8 cellular contexts compared by ENCODE assay signal in genomic region chr11:116835791-116836647, GRCh38. TPM values are rescaled to one million over a fixed set of nuclear protein-coding genes. Genes with fewer than 3 reads are reported as not detected.
DNase-seq lines count a peak whose midpoint lies in the region; ATAC-seq and TF ChIP-seq lines count a peak whose summit lies in the region.

No MANE protein-coding gene starts in this region.

- no peaks in the 10 kb centered on the region for H3K9me3 ChIP-seq in mononuclear cell (ENCODE audit: low read depth, low read length)

- H3K4me3 ChIP-seq in epithelial cell of esophagus (ENCODE audit: low read length) (peak overlapping the region; percentile 24), mononuclear cell (ENCODE audit: low read length) (peak overlapping the region; percentile 23)

- ATAC-seq in GM19463 (IDR thresholded peaks at IDR 0.05; ENCODE audit: unreplicated experiment): peak; percentile 83

- peak; percentile 65 for TF ChIP-seq CTCF in epithelial cell of esophagus (IDR thresholded peaks at IDR 0.05; ENCODE audit: insufficient read depth, low read depth, low read length, missing control alignments)

- no peaks in the 10 kb centered on the region for H3K27me3 ChIP-seq in mononuclear cell (ENCODE audit: insufficient read depth, low read length)

- DNase-seq in CMK (ENCODE audit: low read depth) (peak; percentile 90), HS-5 (ENCODE audit: low read depth) (peak; percentile 62), NOMO-1 (lab: John Stamatoyannopoulos, UW; ENCODE audit: unreplicated experiment in 2 of 2) (peak; percentile 82 to 84), activated T-cell treated with anti-CD3 and anti-CD28 coated beads for 1 hour (ENCODE audit: low read depth) (peak; percentile 70), epithelial cell of esophagus (ENCODE audit: low read depth) (peak; percentile 87)
- DNase-seq in stimulated activated CD8-positive, alpha-beta memory T cell treated with anti-CD3 and anti-CD28 coated beads, Interleukin-2, amount 100 ng/mL, for 48 hours (ENCODE audit: low read depth in 2 of 2): peak; percentile 76 to 80

- peaks cover 18% of the 10 kb centered on the region for H3K4me1 ChIP-seq in mononuclear cell (ENCODE audit: insufficient read depth, low read length)

RNA-seq across cellular contexts. Expression of gene APOA1, which starts 1.4 kb away (rescaled TPM):
- total RNA-seq in mononuclear cell: 0.31 TPM

RNA-seq across cellular contexts. Expression of gene APOC3, which starts 6.3 kb away (rescaled TPM):
- total RNA-seq in mononuclear cell: not detected

RNA-seq across cellular contexts. Expression of gene APOA4, which starts 12.9 kb away (rescaled TPM):
- not detected for total RNA-seq in mononuclear cell

RNA-seq across cellular contexts. Expression of gene APOA5, which starts 44.3 kb away (rescaled TPM):
- not detected for total RNA-seq in mononuclear cell

RNA-seq across cellular contexts. Expression of gene ZPR1, which starts 48.2 kb away (rescaled TPM):
- total RNA-seq in mononuclear cell: 49.2 TPM

Comparison
In these comparisons a context has a peak if more than half of its experiments do, and no peak if none do; other contexts are left out.
1. Peak in every context shown above with its lines: DNase-seq, ATAC-seq and H3K4me3 ChIP-seq.